ENCODE assay signal across 29 cellular contexts in the genomic region with DNA sequence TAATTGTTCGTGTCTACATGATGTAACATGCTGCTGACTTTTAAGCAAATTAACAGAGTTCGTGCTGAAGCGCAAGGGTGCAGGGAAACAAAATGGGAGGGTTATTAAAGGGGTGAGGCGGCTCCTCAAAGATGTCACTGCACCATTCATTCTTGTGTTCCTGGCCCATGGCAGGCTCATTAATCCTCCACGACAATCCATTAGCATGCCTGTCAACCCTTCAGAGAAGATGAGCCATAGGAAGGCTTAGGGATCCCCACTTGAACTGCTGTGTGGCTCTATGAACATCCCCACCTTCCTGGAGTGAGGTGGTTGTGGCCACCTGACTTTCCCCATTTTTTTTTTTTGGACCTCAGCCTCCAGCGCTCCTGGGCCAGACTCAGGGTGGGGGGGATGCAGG.
"Had no signal": no experiment of that assay in that cellular context is flagged by ENCODE, and none has a peak within 500 bp of the region (broad histone marks: within the 10 kb centered on the region; RNA-seq: fewer than 3 reads in every experiment).

No MANE protein-coding gene starts in this region.

- H3K36me3 Mint-ChIP-seq: activated CD8-positive, alpha-beta memory T cell treated with anti-CD3 and anti-CD28 coated beads, Interleukin-2, amount 10 ng/mL, durations not matched to agents 7 days and 5 days had no signal

- H3K4me1 Mint-ChIP-seq: activated CD8-positive, alpha-beta memory T cell treated with anti-CD3 and anti-CD28 coated beads, Interleukin-2, amount 10 ng/mL, durations not matched to agents 7 days and 5 days had no signal

- H3K4me1 ChIP-seq: breast epithelium had no signal

- H3K27me3 Mint-ChIP-seq: activated CD8-positive, alpha-beta memory T cell treated with anti-CD3 and anti-CD28 coated beads, Interleukin-2, amount 10 ng/mL, durations not matched to agents 7 days and 5 days; activated naive CD4-positive, alpha-beta T cell treated with anti-CD3 and anti-CD28 coated beads, Interleukin-2, amount 50 U/mL, for 24 hours; activated naive CD8-positive, alpha-beta T cell treated with anti-CD3 and anti-CD28 coated beads, Interleukin-2, amount 50 U/mL, for 24 hours; dendritic cell treated with granulocyte-macrophage colony-stimulating factor and Interleukin-4, amounts not matched to agents 40 ng/mL and 50 ng/mL, for 4 days; stimulated activated naive B cell treated with anti-CD40 and anti-IgM and Interleukin-4, amounts not matched to agents 10 μg/mL and 1 μg/mL and 100 μg/mL, for 72 hours had no signal

- H3K4me3 ChIP-seq: breast epithelium, gastroesophageal sphincter, right atrium auricular region, stomach, thyroid gland, upper lobe of right lung had no signal

- H3K36me3 ChIP-seq: breast epithelium, gastroesophageal sphincter, right atrium auricular region, stomach, thyroid gland, upper lobe of right lung had no signal

- H3K27ac Mint-ChIP-seq: activated B cell treated with CpG ODN at 0.5 μM for 24 hours; activated CD8-positive, alpha-beta memory T cell treated with anti-CD3 and anti-CD28 coated beads, Interleukin-2, amount 10 ng/mL, durations not matched to agents 7 days and 5 days; activated CD8-positive, alpha-beta T cell treated with anti-CD3 and anti-CD28 coated beads, Interleukin-2, amount 10 ng/mL, durations not matched to agents 7 days and 5 days; activated naive CD8-positive, alpha-beta T cell treated with anti-CD3 and anti-CD28 coated beads, Interleukin-2, amount 50 U/mL, for 24 hours; activated T-helper 2 cell treated with anti-CD3 and anti-CD28 coated beads, Interferon-gamma antibody, Interleukin-2, Interleukin-4, amounts not matched to agents 10 μg/mL and 5 μg/mL and 100 μg/mL, durations not matched to agents 14 hours and 24 hours and 36 hours; dendritic cell treated with granulocyte-macrophage colony-stimulating factor and Interleukin-4, amounts not matched to agents 40 ng/mL and 50 ng/mL, for 4 days; nephron; stimulated activated naive B cell treated with anti-CD40 and anti-IgM and Interleukin-4, amounts not matched to agents 10 μg/mL and 1 μg/mL and 100 μg/mL, for 72 hours had no signal

- H3K27me3 ChIP-seq: breast epithelium, gastroesophageal sphincter, right atrium auricular region, stomach, thyroid gland, upper lobe of right lung had no signal

- DNase-seq: activated B cell treated with CpG ODN at 0.5 μM for 24 hours; activated CD4-positive, alpha-beta T cell treated with anti-CD3 and anti-CD28 coated beads, Interleukin-2, amount 50 U/mL, for 1 hour; activated CD8-positive, alpha-beta memory T cell treated with anti-CD3 and anti-CD28 coated beads, Interleukin-2, amount 10 ng/mL, durations not matched to agents 7 days and 5 days; activated CD8-positive, alpha-beta T cell treated with anti-CD3 and anti-CD28 coated beads, Interleukin-2, amount 10 ng/mL, durations not matched to agents 7 days and 5 days; activated naive CD8-positive, alpha-beta T cell treated with anti-CD3 and anti-CD28 coated beads, Interleukin-2, amount 50 U/mL, for 24 hours; activated T-cell treated with anti-CD3 and anti-CD28 coated beads, Interleukin-2, amount 50 U/mL, for 48 hours; amygdala; central memory CD4-positive, alpha-beta T cell; effector CD4-positive, alpha-beta T cell; erythroblast; head of caudate nucleus; hippocampal formation; left cardiac atrium; mammary epithelial cell; occipital lobe; stimulated activated CD4-positive, alpha-beta T cell treated with anti-CD3 and anti-CD28 coated beads, Interleukin-15, amount 100 ng/mL, for 24 hours; stimulated activated CD4-positive, alpha-beta T cell treated with anti-CD3 and anti-CD28 coated beads, Interleukin-2, amount 100 ng/mL, for 24 hours; stimulated activated naive B cell treated with anti-CD40 and anti-IgM and Interleukin-4, amounts not matched to agents 10 μg/mL and 1 μg/mL and 100 μg/mL, for 72 hours; stomach; T-helper 2 cell; thyroid gland; upper lobe of right lung had no signal

- H3K9me3 Mint-ChIP-seq: activated B cell treated with CpG ODN at 0.5 μM for 24 hours; activated naive CD4-positive, alpha-beta T cell treated with anti-CD3 and anti-CD28 coated beads, Interleukin-2, amount 50 U/mL, for 24 hours; activated naive CD8-positive, alpha-beta T cell treated with anti-CD3 and anti-CD28 coated beads, Interleukin-2, amount 50 U/mL, for 24 hours; activated T-helper 2 cell treated with anti-CD3 and anti-CD28 coated beads, Interferon-gamma antibody, Interleukin-2, Interleukin-4, amounts not matched to agents 10 μg/mL and 5 μg/mL and 100 μg/mL, durations not matched to agents 14 hours and 24 hours and 36 hours; dendritic cell treated with granulocyte-macrophage colony-stimulating factor and Interleukin-4, amounts not matched to agents 40 ng/mL and 50 ng/mL, for 4 days; nephron; stimulated activated naive B cell treated with anti-CD40 and anti-IgM and Interleukin-4, amounts not matched to agents 10 μg/mL and 1 μg/mL and 100 μg/mL, for 72 hours had no signal

- ATAC-seq: activated CD8-positive, alpha-beta memory T cell treated with anti-CD3 and anti-CD28 coated beads, Interleukin-2, amount 10 ng/mL, durations not matched to agents 7 days and 5 days; activated CD8-positive, alpha-beta T cell treated with anti-CD3 and anti-CD28 coated beads, Interleukin-2, amount 10 ng/mL, durations not matched to agents 7 days and 5 days; activated naive CD8-positive, alpha-beta T cell treated with anti-CD3 and anti-CD28 coated beads, Interleukin-2, amount 50 U/mL, for 24 hours; gastroesophageal sphincter; left cardiac atrium; stimulated activated naive B cell treated with anti-CD40 and anti-IgM and Interleukin-4, amounts not matched to agents 10 μg/mL and 1 μg/mL and 100 μg/mL, for 72 hours; upper lobe of right lung had no signal

- H3K27ac ChIP-seq: breast epithelium, gastroesophageal sphincter, stomach, thyroid gland, upper lobe of right lung had no signal

- H3K4me3 Mint-ChIP-seq: activated B cell treated with CpG ODN at 0.5 μM for 24 hours; activated CD8-positive, alpha-beta memory T cell treated with anti-CD3 and anti-CD28 coated beads, Interleukin-2, amount 10 ng/mL, durations not matched to agents 7 days and 5 days; activated CD8-positive, alpha-beta T cell treated with anti-CD3 and anti-CD28 coated beads, Interleukin-2, amount 10 ng/mL, durations not matched to agents 7 days and 5 days; activated naive CD4-positive, alpha-beta T cell treated with anti-CD3 and anti-CD28 coated beads, Interleukin-2, amount 50 U/mL, for 24 hours; activated naive CD8-positive, alpha-beta T cell treated with anti-CD3 and anti-CD28 coated beads, Interleukin-2, amount 50 U/mL, for 24 hours; dendritic cell treated with granulocyte-macrophage colony-stimulating factor and Interleukin-4, amounts not matched to agents 40 ng/mL and 50 ng/mL, for 4 days; nephron; stimulated activated naive B cell treated with anti-CD40 and anti-IgM and Interleukin-4, amounts not matched to agents 10 μg/mL and 1 μg/mL and 100 μg/mL, for 72 hours had no signal

- H3K9me3 ChIP-seq: breast epithelium, gastroesophageal sphincter, right atrium auricular region, stomach, thyroid gland, upper lobe of right lung had no signal
